In genomic region chr3:46538803-46539442, GRCh38 we compare ENCODE assay signal across 7 cellular contexts.
DNase-seq lines count a peak whose midpoint lies in the region; ATAC-seq lines count a peak whose summit lies in the region.

No MANE protein-coding gene starts in this region.

- ATAC-seq in GM18873 (IDR thresholded peaks at IDR 0.05; ENCODE audit: low FRiP score, unreplicated experiment) (peak; percentile 69), HG03025 (IDR thresholded peaks at IDR 0.05; ENCODE audit: low FRiP score, unreplicated experiment) (peak; percentile 83)

- DNase-seq in SHP77 treated with DMSO at 0.1 percent for 48 hours (lab: John Stamatoyannopoulos, UW) (peak; percentile 1), activated gamma-delta T cell treated with Interleukin-2 at 50 U/mL for 16 hours (peak; percentile 89), islet precursor cell (peak; percentile 86), glomerular visceral epithelial cell (ENCODE audit: extremely low spot score) (no peak)
- peak; percentile 58 to 65 for DNase-seq in stimulated activated CD8-positive, alpha-beta memory T cell treated with anti-CD3 and anti-CD28 coated beads, Interleukin-15, amount 100 ng/mL, for 48 hours (ENCODE audit: low read depth in 2 of 2)
